ENCODE assay signal across 11 cellular contexts in genomic region chr12:3158851-3159465, GRCh38.
DNase-seq lines count a peak whose midpoint lies in the region; ATAC-seq and TF ChIP-seq lines count a peak whose summit lies in the region.
"Had no signal": no experiment of that assay in that cellular context is flagged by ENCODE, and none has a peak within 500 bp of the region (broad histone marks: within the 10 kb centered on the region; RNA-seq: fewer than 3 reads in every experiment).

No MANE protein-coding gene starts in this region.

- H3K36me3 ChIP-seq in skeletal muscle satellite cell (ENCODE audit: insufficient read depth, low read length): no peaks in the 10 kb centered on the region

- intact Hi-C loops in left cardiac atrium (cut with DNase I): no loop called here

- H3K9me3 ChIP-seq in skeletal muscle satellite cell (replicated peaks; ENCODE audit: low read length): no peaks in the 10 kb centered on the region

- TF ChIP-seq CTCF in astrocyte of the cerebellum (IDR thresholded peaks at IDR 0.05; ENCODE audit: low read depth, low read length, missing control alignments): no peak

- peaks cover 20% of the 10 kb centered on the region for H3K4me1 ChIP-seq in skeletal muscle satellite cell (ENCODE audit: control insufficient read depth, insufficient read depth, low read length)

- H3K27me3 ChIP-seq in skeletal muscle satellite cell (ENCODE audit: control insufficient read depth, insufficient read depth, low read length): no peaks in the 10 kb centered on the region

- in situ Hi-C loops in astrocyte of the cerebellum (cut with HindIII; ENCODE audit: low sequenced_read_pairs): no loop called here

- H3K4me3 ChIP-seq in astrocyte of the cerebellum (ENCODE audit: low read depth, low read length): no peak overlapping the region
- no peak overlapping the region for H3K4me3 ChIP-seq in skeletal muscle satellite cell (ENCODE audit: low read length)

- ATAC-seq in left cardiac atrium: peak; percentile 35 to 38
- no peak for ATAC-seq in HG02981 (IDR thresholded peaks at IDR 0.05; ENCODE audit: unreplicated experiment)

- no peak overlapping the region for H3K4me2 ChIP-seq in skeletal muscle satellite cell (ENCODE audit: low read length)

- DNase-seq in EH (ENCODE audit: low read depth) (peak; percentile 77), astrocyte of the cerebellum (ENCODE audit: low read depth) (peak; percentile 73), left cardiac atrium (no peak), retina (no peak), NCI-H2227 treated with DMSO at 0.1 percent for 48 hours (lab: John Stamatoyannopoulos, UW) (no peak)
- no peak for DNase-seq in stimulated activated CD4-positive, alpha-beta T cell treated with anti-CD3 and anti-CD28 coated beads, Interleukin-4, amount 100 ng/mL, for 1 hour
- DNase-seq: activated CD4-positive, alpha-beta T cell treated with anti-CD3 and anti-CD28 coated beads, Interleukin-2, amount 10 ng/mL, durations not matched to agents 24 days and 14 days; activated gamma-delta T cell treated with Interleukin-2 at 50 U/mL for 16 hours; NCI-H1436 had no signal

- peak overlapping the region; percentile 35 for H3K9ac ChIP-seq in skeletal muscle satellite cell (ENCODE audit: low read depth, low read length)

Comparison
In these comparisons a context has a peak if more than half of its experiments do, and no peak if none do; other contexts are left out.
1. DNase-seq: peak in EH (single experiment) and astrocyte of the cerebellum (single experiment); none in left cardiac atrium (single experiment), stimulated activated CD4-positive, alpha-beta T cell treated with anti-CD3 and anti-CD28 coated beads, Interleukin-4, amount 100 ng/mL, for 1 hour (single experiment), retina (single experiment) and NCI-H2227 treated with DMSO at 0.1 percent for 48 hours (single experiment).